ENCODE assay signal across 14 cellular contexts in genomic region chr3:197600796-197601565, GRCh38. TPM values are rescaled to one million over a fixed set of nuclear protein-coding genes. Genes with fewer than 3 reads are reported as not detected.
DNase-seq lines count a peak whose midpoint lies in the region; ATAC-seq and TF ChIP-seq lines count a peak whose summit lies in the region.
"Had no signal": no experiment of that assay in that cellular context is flagged by ENCODE, and none has a peak within 500 bp of the region (broad histone marks: within the 10 kb centered on the region; RNA-seq: fewer than 3 reads in every experiment).

No MANE protein-coding gene starts in this region.

- H3K27ac ChIP-seq in BLaER1 (no peak overlapping the region), dorsolateral prefrontal cortex (peak overlapping the region in 24 of 59 donors; percentile 1 to 75 (median 36))

- DNase-seq in HT1080 (ENCODE audit: low read depth), result peak; percentile 60
- DNase-seq in astrocyte of the spinal cord (ENCODE audit: low read depth, low spot score), result peak; percentile 26
- peak; percentile 32 for DNase-seq in kidney tubule cell (ENCODE audit: low spot score)
- no peak for DNase-seq in dorsolateral prefrontal cortex
- no peak for DNase-seq in NCI-H446 (lab: John Stamatoyannopoulos, UW)
- no peak for DNase-seq in islet precursor cell
- DNase-seq: CD8-positive, alpha-beta T cell; central memory CD4-positive, alpha-beta T cell; NCI-H1436 treated with DMSO at 0.1 percent for 48 hours; NCI-H2227 treated with DMSO at 0.1 percent for 48 hours; SHP77 treated with DMSO at 0.1 percent for 48 hours; stimulated activated CD4-positive, alpha-beta T cell treated with anti-CD3 and anti-CD28 coated beads, Interleukin-1b, Interleukin-23, amount 100 ng/mL, for 48 hours had no signal

- no peaks in the 10 kb centered on the region for H4K20me1 ChIP-seq in BLaER1

- intact Hi-C loops in dorsolateral prefrontal cortex (cut with DNase I), result loop anchor here in 1 of 2 donors (10.0 kb wide), 1 partner anchor 64 kb away; no protein-coding TSS in a partner anchor

- in situ Hi-C loops in astrocyte of the spinal cord (cut with HindIII; ENCODE audit: low sequenced_read_pairs), result no loop called here

- H3K36me3 ChIP-seq in BLaER1, result peaks cover 27% of the 10 kb centered on the region

- no peak for TF ChIP-seq CTCF in astrocyte of the spinal cord (IDR thresholded peaks at IDR 0.05; ENCODE audit: low read depth, low read length)
- no peak for TF ChIP-seq CTCF in dorsolateral prefrontal cortex (IDR thresholded peaks at IDR 0.05 in 54 of 56, conservative IDR thresholded peaks at IDR 0.05 in 2 of 56; ENCODE audit: low read depth in 1 of 56, partially characterized antibody in 56 of 56)

- no peak for ATAC-seq in GM21825 (IDR thresholded peaks at IDR 0.05; ENCODE audit: unreplicated experiment)
- ATAC-seq: CD8-positive, alpha-beta T cell had no signal

- H3K4me3 ChIP-seq in BLaER1 (no peak overlapping the region), astrocyte of the spinal cord (ENCODE audit: low read depth, low read length) (no peak overlapping the region), dorsolateral prefrontal cortex (no peak overlapping the region)

- H3K27me3 ChIP-seq in BLaER1 (no peaks in the 10 kb centered on the region), dorsolateral prefrontal cortex (no peaks in the 10 kb centered on the region)

- H3K4me1 ChIP-seq in BLaER1, result peaks cover 27% of the 10 kb centered on the region

- H3K9ac ChIP-seq in BLaER1, result no peak overlapping the region

- H3K9me3 ChIP-seq in BLaER1, result peaks cover 15% of the 10 kb centered on the region

- H3K4me2 ChIP-seq in BLaER1, result peak overlapping the region; percentile 93

RNA-seq across cellular contexts. Expression of gene BDH1, which starts 45.2 kb away (rescaled TPM):
- 24.1 and 29.6 TPM in 2 replicates for total RNA-seq in HT1080 (2014; rRNA removed; shearing (Covaris generic))
- 14.6 and 15.5 TPM in 2 replicates for polyA plus RNA-seq in HT1080 (2015; cell fraction: cytosol; rRNA removed)
- polyA plus RNA-seq in HT1080 (2015; cell fraction: nucleus; rRNA removed), result 22.4 and 27.9 TPM in 2 replicates
- 100 to 1,000 TPM in 35 of 120 experiments, 10 to 100 TPM in 85; 52.3 to 136 (median 86.9) TPM for total RNA-seq in dorsolateral prefrontal cortex

Comparison
In these comparisons a context has a peak if more than half of its experiments do, and no peak if none do; other contexts are left out.
1. DNase-seq: peak in HT1080 (single experiment), astrocyte of the spinal cord (single experiment) and kidney tubule cell (single experiment); none in dorsolateral prefrontal cortex (0 of 10), NCI-H446 (0 of 2) and islet precursor cell (single experiment).